Comparison of ENCODE assay signal across 12 cellular contexts in the genomic region with DNA sequence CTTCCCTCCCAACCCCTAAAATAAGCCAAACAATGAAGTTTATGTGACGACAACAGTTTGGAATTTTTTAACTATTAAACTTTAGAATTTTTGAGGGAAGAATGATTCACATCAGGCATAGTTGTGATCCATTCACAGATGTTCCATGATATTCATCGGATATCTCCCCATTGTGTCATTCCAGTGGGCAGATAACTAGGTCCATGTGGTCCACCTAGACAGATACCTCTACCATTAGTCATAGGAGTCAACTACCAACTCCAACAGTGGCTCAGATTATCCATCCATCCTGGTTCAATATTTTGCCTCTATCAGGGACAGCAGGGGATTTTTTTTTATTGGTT.
DNase-seq lines count a peak whose midpoint lies in the region; TF ChIP-seq lines count a peak whose summit lies in the region.
"Had no signal": no experiment of that assay in that cellular context is flagged by ENCODE, and none has a peak within 500 bp of the region (broad histone marks: within the 10 kb centered on the region; RNA-seq: fewer than 3 reads in every experiment).

No MANE protein-coding gene starts in this region.

- 0% methylated on average over 2 of the region's 2 CpGs for WGBS in mammary epithelial cell (ENCODE audit: low coverage, missing lambda C conversion rate)

- H4K20me1 ChIP-seq in mammary epithelial cell (ENCODE audit: insufficient read depth, low read length): no peaks in the 10 kb centered on the region

- no peak overlapping the region for H2AFZ ChIP-seq in mammary epithelial cell (ENCODE audit: low read depth, low read length)

- DNase-seq in AG10803 (ENCODE audit: low read depth) (peak; percentile 99), LoVo (ENCODE audit: low spot score) (peak; percentile 30), mammary epithelial cell (peak; percentile 99), lung microvascular endothelial cell (ENCODE audit: low read depth in 2 of 2) (peak; percentile 91 to 96), NCI-H748 (lab: John Stamatoyannopoulos, UW; ENCODE audit: unreplicated experiment) (no peak), NCI-H2171 (lab: John Stamatoyannopoulos, UW) (no peak), amygdala (lab: John Stamatoyannopoulos, UW) (no peak), NAMALWA (ENCODE audit: low spot score) (no peak)
- DNase-seq: activated T-cell treated with anti-CD3 and anti-CD28 coated beads, Interleukin-2, amount 50 U/mL, for 1 hour; CD4-positive, alpha-beta memory T cell; NCI-H1436; WERI-Rb-1 had no signal

- H3K4me2 ChIP-seq in mammary epithelial cell (ENCODE audit: insufficient read depth, low read depth, low read length): peak overlapping the region; percentile 65

- intact Hi-C loops in mammary epithelial cell (cut with micrococcal nuclease): loop anchor here (1.0 to 2.0 kb wide), 2 partner anchors 8 to 240 kb away; no protein-coding TSS in a partner anchor

- TF ChIP-seq CTCF in AG10803 (conservative IDR thresholded peaks at IDR 0.05; ENCODE audit: low read length) (no peak), mammary epithelial cell (conservative IDR thresholded peaks at IDR 0.05 in 1 of 2, IDR thresholded peaks at IDR 0.05 in 1 of 2; ENCODE audit: extremely low read depth in 1 of 2, insufficient read depth in 1 of 2, low read depth in 1 of 2, low read length in 2 of 2) (no peak)

- H3K4me1 ChIP-seq in mammary epithelial cell (ENCODE audit: insufficient read depth, low read length): peaks cover 53% of the 10 kb centered on the region

- BruUV-seq in mammary epithelial cell (replicated peaks; lab: Mats Ljungman, UMichigan): no TSS peak

- dilution Hi-C loops in mammary epithelial cell (cut with HindIII; ENCODE audit: low sequenced_read_pairs): no loop called here

- H3K9me3 ChIP-seq in mammary epithelial cell (replicated peaks; ENCODE audit: insufficient read depth, low read length): no peaks in the 10 kb centered on the region

- H3K27ac ChIP-seq in mammary epithelial cell (ENCODE audit: insufficient read depth, low read depth, low read length): peak overlapping the region; percentile 98
- H3K27ac ChIP-seq: WERI-Rb-1 had no signal

- H3K4me3 ChIP-seq in AG10803 (ENCODE audit: low read length) (no peak overlapping the region), mammary epithelial cell (replicated peaks in 1 of 3; ENCODE audit: insufficient read depth in 1 of 3, low read depth in 2 of 3, low read length in 3 of 3) (no peak overlapping the region)

- H3K9ac ChIP-seq in mammary epithelial cell (ENCODE audit: insufficient read depth, low read length): peak overlapping the region; percentile 61

- CTCF ChIA-PET in mammary epithelial cell (lab: Charles Lee; ENCODE audit: low non-redundant PET): no interaction called here

- H3K36me3 ChIP-seq in mammary epithelial cell (ENCODE audit: insufficient read depth, low read length): peaks cover 5% of the 10 kb centered on the region
- H3K36me3 ChIP-seq: WERI-Rb-1 had no signal

- in situ Hi-C loops in mammary epithelial cell (cut with MboI; ENCODE audit: low sequenced_read_pairs in 2 of 2): no loop called here

- H3K79me2 ChIP-seq in mammary epithelial cell (ENCODE audit: insufficient read depth, low read length): peaks cover 2% of the 10 kb centered on the region

- no peaks in the 10 kb centered on the region for H3K27me3 ChIP-seq in mammary epithelial cell (ENCODE audit: insufficient read depth, low read length)

Comparison
In these comparisons a context has a peak if more than half of its experiments do, and no peak if none do; other contexts are left out.
1. DNase-seq: peak in AG10803 (single experiment), LoVo (single experiment), mammary epithelial cell (single experiment) and lung microvascular endothelial cell (2 of 2); none in NCI-H748 (single experiment), NCI-H2171 (single experiment), amygdala (0 of 56) and NAMALWA (single experiment).